In the genomic region with DNA sequence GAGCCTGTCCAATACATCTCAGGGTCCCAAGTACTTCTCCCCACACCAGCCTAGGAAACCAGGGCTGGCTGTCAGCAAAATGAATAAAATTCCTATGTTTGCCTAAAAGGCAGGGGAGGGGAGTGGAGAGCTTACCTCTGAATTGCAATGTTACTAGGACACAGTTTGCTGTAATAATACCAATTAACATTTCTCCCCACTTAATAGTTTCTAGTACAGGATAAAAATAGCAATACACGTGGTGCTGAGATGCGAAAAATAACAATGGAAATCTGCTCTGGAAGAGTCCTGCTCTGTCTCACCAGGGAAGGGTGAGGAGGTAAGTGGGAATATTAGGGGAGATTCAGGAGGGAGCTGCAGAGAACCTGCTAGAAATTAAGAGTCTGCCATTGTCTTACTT, we compare ENCODE assay signal across 20 cellular contexts.
DNase-seq lines count a peak whose midpoint lies in the region; ATAC-seq and TF ChIP-seq lines count a peak whose summit lies in the region.
"Had no signal": no experiment of that assay in that cellular context is flagged by ENCODE, and none has a peak within 500 bp of the region (broad histone marks: within the 10 kb centered on the region; RNA-seq: fewer than 3 reads in every experiment).

No MANE protein-coding gene starts in this region.

- WGBS in gastroesophageal sphincter (ENCODE audit: low coverage in 1 of 2), 2 donors: 11 to 29% methylated on average over 2 of the region's 2 CpGs

- peak overlapping the region; percentile 47 for H3K27ac Mint-ChIP-seq in activated naive CD8-positive, alpha-beta T cell treated with anti-CD3 and anti-CD28 coated beads, Interleukin-2, amount 10 ng/mL, durations not matched to agents 7 days and 5 days
- no peak overlapping the region for H3K27ac Mint-ChIP-seq in activated naive CD8-positive, alpha-beta T cell treated with anti-CD3 and anti-CD28 coated beads, Interleukin-2, amount 50 U/mL, for 24 hours
- no peak overlapping the region for H3K27ac Mint-ChIP-seq in stimulated activated naive B cell treated with anti-CD40 and anti-IgM and Interleukin-4, amounts not matched to agents 10 μg/mL and 1 μg/mL and 100 μg/mL, for 72 hours

- no peak for DNase-seq in activated naive CD8-positive, alpha-beta T cell treated with anti-CD3 and anti-CD28 coated beads, Interleukin-2, amount 10 ng/mL, durations not matched to agents 7 days and 5 days
- no peak for DNase-seq in activated naive CD8-positive, alpha-beta T cell treated with anti-CD3 and anti-CD28 coated beads, Interleukin-2, amount 50 U/mL, for 24 hours
- no peak for DNase-seq in right atrium auricular region (ENCODE audit: low spot score)
- no peak for DNase-seq in stimulated activated naive B cell treated with anti-CD40 and anti-IgM and Interleukin-4, amounts not matched to agents 10 μg/mL and 1 μg/mL and 100 μg/mL, for 72 hours
- DNase-seq in stimulated activated CD4-positive, alpha-beta T cell treated with anti-CD3 and anti-CD28 coated beads, Interleukin-12 subunit alpha, Interleukin-12 subunit beta, amount 100 ng/mL, for 4 hours: no peak
- DNase-seq: BE2C; CD4-positive, CD25-positive, alpha-beta regulatory T cell; DMS 273 treated with DMSO at 0.1 percent for 48 hours; DND-41; KG1; NCI-H1092; NCI-H146; NCI-H524 treated with DMSO at 0.1 percent for 48 hours; NCI-H82; Peyer's patch had no signal

- TF ChIP-seq CTCF in gastroesophageal sphincter (IDR thresholded peaks at IDR 0.05) (no peak), right atrium auricular region (IDR thresholded peaks at IDR 0.05) (no peak)

- H3K4me3 ChIP-seq in gastroesophageal sphincter: no peak overlapping the region
- H3K4me3 ChIP-seq in right atrium auricular region: no peak overlapping the region
- H3K4me3 ChIP-seq: A549, GM12878, Peyer's patch had no signal

- H3K36me3 ChIP-seq in gastroesophageal sphincter (no peaks in the 10 kb centered on the region), right atrium auricular region (no peaks in the 10 kb centered on the region)
- H3K36me3 ChIP-seq: BE2C, Peyer's patch had no signal

- H3K9me3 Mint-ChIP-seq in activated naive CD8-positive, alpha-beta T cell treated with anti-CD3 and anti-CD28 coated beads, Interleukin-2, amount 10 ng/mL, durations not matched to agents 7 days and 5 days: no peaks in the 10 kb centered on the region
- no peaks in the 10 kb centered on the region for H3K9me3 Mint-ChIP-seq in activated naive CD8-positive, alpha-beta T cell treated with anti-CD3 and anti-CD28 coated beads, Interleukin-2, amount 50 U/mL, for 24 hours
- no peaks in the 10 kb centered on the region for H3K9me3 Mint-ChIP-seq in stimulated activated naive B cell treated with anti-CD40 and anti-IgM and Interleukin-4, amounts not matched to agents 10 μg/mL and 1 μg/mL and 100 μg/mL, for 72 hours

- H3K27me3 ChIP-seq in gastroesophageal sphincter: no peaks in the 10 kb centered on the region
- no peaks in the 10 kb centered on the region for H3K27me3 ChIP-seq in right atrium auricular region
- H3K27me3 ChIP-seq: BE2C, Peyer's patch had no signal

- peak overlapping the region in 3 of 4 donors; percentile 64 to 66 (median 65) for H3K27ac ChIP-seq in gastroesophageal sphincter
- H3K27ac ChIP-seq in right atrium auricular region: peak overlapping the region; percentile 20 to 67
- H3K27ac ChIP-seq: A549, Peyer's patch had no signal

- H3K27me3 Mint-ChIP-seq in activated naive CD8-positive, alpha-beta T cell treated with anti-CD3 and anti-CD28 coated beads, Interleukin-2, amount 10 ng/mL, durations not matched to agents 7 days and 5 days: no peaks in the 10 kb centered on the region
- peaks cover 2% of the 10 kb centered on the region for H3K27me3 Mint-ChIP-seq in activated naive CD8-positive, alpha-beta T cell treated with anti-CD3 and anti-CD28 coated beads, Interleukin-2, amount 50 U/mL, for 24 hours
- peaks cover 0 to 3% of the 10 kb centered on the region in 2 donors for H3K27me3 Mint-ChIP-seq in stimulated activated naive B cell treated with anti-CD40 and anti-IgM and Interleukin-4, amounts not matched to agents 10 μg/mL and 1 μg/mL and 100 μg/mL, for 72 hours

- H3K4me1 Mint-ChIP-seq in activated naive CD8-positive, alpha-beta T cell treated with anti-CD3 and anti-CD28 coated beads, Interleukin-2, amount 10 ng/mL, durations not matched to agents 7 days and 5 days: peaks cover 47% of the 10 kb centered on the region
- peaks cover 26% of the 10 kb centered on the region for H3K4me1 Mint-ChIP-seq in activated naive CD8-positive, alpha-beta T cell treated with anti-CD3 and anti-CD28 coated beads, Interleukin-2, amount 50 U/mL, for 24 hours
- H3K4me1 Mint-ChIP-seq in stimulated activated naive B cell treated with anti-CD40 and anti-IgM and Interleukin-4, amounts not matched to agents 10 μg/mL and 1 μg/mL and 100 μg/mL, for 72 hours: peaks cover 0 to 7% of the 10 kb centered on the region in 2 donors

- H3K4me1 ChIP-seq in gastroesophageal sphincter (peaks cover 6 to 27% (median 8%) of the 10 kb centered on the region in 3 donors), right atrium auricular region (peaks cover 0 to 23% of the 10 kb centered on the region in 2 donors)
- H3K4me1 ChIP-seq: A549, Peyer's patch had no signal

- TF ChIP-seq EP300 in gastroesophageal sphincter (IDR thresholded peaks at IDR 0.05): no peak

- no peak overlapping the region for H3K4me3 Mint-ChIP-seq in activated naive CD8-positive, alpha-beta T cell treated with anti-CD3 and anti-CD28 coated beads, Interleukin-2, amount 10 ng/mL, durations not matched to agents 7 days and 5 days
- H3K4me3 Mint-ChIP-seq in activated naive CD8-positive, alpha-beta T cell treated with anti-CD3 and anti-CD28 coated beads, Interleukin-2, amount 50 U/mL, for 24 hours: no peak overlapping the region
- no peak overlapping the region for H3K4me3 Mint-ChIP-seq in stimulated activated naive B cell treated with anti-CD40 and anti-IgM and Interleukin-4, amounts not matched to agents 10 μg/mL and 1 μg/mL and 100 μg/mL, for 72 hours
- H3K4me3 Mint-ChIP-seq: CD4-positive, CD25-positive, alpha-beta regulatory T cell had no signal

- ATAC-seq in activated naive CD8-positive, alpha-beta T cell treated with anti-CD3 and anti-CD28 coated beads, Interleukin-2, amount 10 ng/mL, durations not matched to agents 7 days and 5 days (ENCODE audit: low read depth): no peak
- no peak for ATAC-seq in activated naive CD8-positive, alpha-beta T cell treated with anti-CD3 and anti-CD28 coated beads, Interleukin-2, amount 50 U/mL, for 24 hours
- no peak for ATAC-seq in gastroesophageal sphincter
- ATAC-seq in stimulated activated naive B cell treated with anti-CD40 and anti-IgM and Interleukin-4, amounts not matched to agents 10 μg/mL and 1 μg/mL and 100 μg/mL, for 72 hours (replicated peaks): no peak
- no peak for ATAC-seq in GM19463 (IDR thresholded peaks at IDR 0.05; ENCODE audit: unreplicated experiment)
- ATAC-seq: A549, GM12878, HCT116 had no signal

- POLR2A ChIA-PET in activated naive CD8-positive, alpha-beta T cell treated with anti-CD3 and anti-CD28 coated beads, Interleukin-2, amount 10 ng/mL, durations not matched to agents 7 days and 5 days (lab: Charles Lee): interaction anchor here (1.0 kb wide), 1 partner anchor 14 kb away, joined by 3 read pairs; no protein-coding TSS in a partner anchor

- peaks cover 26% of the 10 kb centered on the region for H3K36me3 Mint-ChIP-seq in activated naive CD8-positive, alpha-beta T cell treated with anti-CD3 and anti-CD28 coated beads, Interleukin-2, amount 10 ng/mL, durations not matched to agents 7 days and 5 days
- H3K36me3 Mint-ChIP-seq in activated naive CD8-positive, alpha-beta T cell treated with anti-CD3 and anti-CD28 coated beads, Interleukin-2, amount 50 U/mL, for 24 hours (ENCODE audit: low read depth): no peaks in the 10 kb centered on the region
- H3K36me3 Mint-ChIP-seq in stimulated activated naive B cell treated with anti-CD40 and anti-IgM and Interleukin-4, amounts not matched to agents 10 μg/mL and 1 μg/mL and 100 μg/mL, for 72 hours: no peaks in the 10 kb centered on the region
- H3K36me3 Mint-ChIP-seq: CD4-positive, CD25-positive, alpha-beta regulatory T cell had no signal

- no peak for TF ChIP-seq POLR2A in gastroesophageal sphincter (IDR thresholded peaks at IDR 0.05)

- no peaks in the 10 kb centered on the region for H3K9me3 ChIP-seq in gastroesophageal sphincter
- H3K9me3 ChIP-seq in right atrium auricular region: no peaks in the 10 kb centered on the region
- H3K9me3 ChIP-seq: A549, BE2C, Peyer's patch had no signal
